1 cellular context compared by ENCODE assay signal in genomic region chr6:31252625-31253024, GRCh38.
TF ChIP-seq lines count a peak whose summit lies in the region.

No MANE protein-coding gene starts in this region.

TF ChIP-seq in HepG2, 621 proteins besides CTCF, POLR2A, EP300 and RAD21:
- no peak for TF ChIP-seq ZNF597 (CRISPR knock-in tag; IDR thresholded peaks at IDR 0.05)
- no peak for TF ChIP-seq ZXDC (CRISPR knock-in tag; IDR thresholded peaks at IDR 0.05)
- TF ChIP-seq ZNF580 (CRISPR knock-in tag; IDR thresholded peaks at IDR 0.05; ENCODE audit: borderline replicate concordance, low read depth): no peak
- TF ChIP-seq U2AF2 (IDR thresholded peaks at IDR 0.05; ENCODE audit: low read depth, low read length): no peak
- no peak for TF ChIP-seq MXD1 (CRISPR knock-in tag; IDR thresholded peaks at IDR 0.05)
- TF ChIP-seq HNRNPLL (IDR thresholded peaks at IDR 0.05; ENCODE audit: low read depth, low read length, poor library complexity, severe bottlenecking): no peak
